ENCODE assay signal across 10 cellular contexts in the genomic region with DNA sequence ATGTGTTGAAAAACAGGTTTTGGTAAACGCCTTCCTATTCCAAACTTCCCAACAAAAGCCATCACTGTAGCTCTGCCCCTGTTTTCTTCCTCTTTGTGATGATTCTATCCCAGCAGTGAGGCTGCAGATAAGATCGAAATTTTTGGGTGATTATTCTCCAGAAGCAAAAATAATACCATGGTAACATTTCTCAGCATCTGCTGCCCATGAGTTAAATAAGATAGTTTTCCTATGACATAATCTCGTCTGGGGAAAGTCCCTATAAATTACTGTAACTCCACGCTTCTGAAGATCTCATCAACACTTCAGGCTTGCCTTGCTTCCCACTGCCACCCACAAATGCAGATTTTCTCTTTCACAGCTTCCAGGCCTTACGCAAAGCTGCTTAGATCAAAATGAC. TPM values are rescaled to one million over a fixed set of nuclear protein-coding genes. Genes with fewer than 3 reads are reported as not detected.
DNase-seq lines count a peak whose midpoint lies in the region; ATAC-seq, FAIRE-seq and TF ChIP-seq lines count a peak whose summit lies in the region.
"Had no signal": no experiment of that assay in that cellular context is flagged by ENCODE, and none has a peak within 500 bp of the region (broad histone marks: within the 10 kb centered on the region; RNA-seq: fewer than 3 reads in every experiment).

No MANE protein-coding gene starts in this region.

- no peak overlapping the region for H2AK5ac ChIP-seq in H1 (ENCODE audit: low read depth, low read length)

- TF ChIP-seq RAD21 in H1 (IDR thresholded peaks at IDR 0.05 in 1 of 2, conservative IDR thresholded peaks at IDR 0.05 in 1 of 2; ENCODE audit: low read depth in 2 of 2, low read length in 2 of 2) (no peak), HepG2 (CRISPR knock-in tag; IDR thresholded peaks at IDR 0.05) (no peak)

- no peak overlapping the region for H3K4me2 ChIP-seq in H1 (ENCODE audit: insufficient read depth in 1 of 2, low read depth in 2 of 2, low read length in 2 of 2)
- no peak overlapping the region for H3K4me2 ChIP-seq in HepG2 (ENCODE audit: low read depth, low read length)
- H3K4me2 ChIP-seq in Karpas-422 (ENCODE audit: low read depth, low read length, poor library complexity, severe bottlenecking), result no peak overlapping the region

- H3K4me1 ChIP-seq in H1 (replicated peaks in 1 of 4; ENCODE audit: control insufficient read depth in 3 of 4, insufficient read depth in 4 of 4, low read length in 3 of 4) (peaks cover 0 to 8% (median 7%) of the 10 kb centered on the region in 4 experiments; a peak in 5 of 7 replicates), HepG2 (ENCODE audit: insufficient read depth, low read length) (no peaks in the 10 kb centered on the region), Karpas-422 (ENCODE audit: low read length) (no peaks in the 10 kb centered on the region)

- in situ Hi-C loops in HepG2 (cut with HindIII; ENCODE audit: extremely low pct_ligation_motif_present, low pct_unique_long_range_greater_than_20kb), result no loop called here

- no peak for ATAC-seq in HepG2
- ATAC-seq in HG02763 (IDR thresholded peaks at IDR 0.05; ENCODE audit: unreplicated experiment), result no peak

- BruUV-seq in HepG2 (replicated peaks; lab: Mats Ljungman, UMichigan), result no TSS peak

- no peak overlapping the region for H3K23ac ChIP-seq in H1 (ENCODE audit: insufficient read length)

- H3K79me1 ChIP-seq in H1 (ENCODE audit: low read depth, low read length), result no peaks in the 10 kb centered on the region

- WGBS in H1 (ENCODE audit: extremely low coverage in 1 of 2, insufficient coverage in 1 of 2, insufficient read length in 1 of 2, insufficient replicate concordance in 2 of 2, low coverage in 1 of 2, low lambda C conversion rate in 2 of 2, missing lambda C conversion rate in 1 of 2), 2 experiments, result 75% methylated on average over 5 of the region's 5 CpGs; no CpG with 5 or more reads in 1 of the 2 experiments
- 21% methylated on average over 5 of the region's 5 CpGs for WGBS in HepG2 (ENCODE audit: low lambda C conversion rate)

- H2BK120ac ChIP-seq in H1 (replicated peaks; ENCODE audit: low read depth, low read length), result no peak overlapping the region

- H3K9me3 ChIP-seq in H1 (ENCODE audit: insufficient read depth in 2 of 2, low read depth in 1 of 2, low read length in 1 of 2), result no peaks in the 10 kb centered on the region
- H3K9me3 ChIP-seq in HepG2 (ENCODE audit: low read length), result no peaks in the 10 kb centered on the region
- no peaks in the 10 kb centered on the region for H3K9me3 ChIP-seq in Karpas-422 (ENCODE audit: low read length)

- no peak overlapping the region for H2BK12ac ChIP-seq in H1 (ENCODE audit: low read depth, low read length)

- H3K27me3 ChIP-seq in H1 (replicated peaks in 1 of 4; ENCODE audit: control insufficient read depth in 3 of 4, extremely low read depth in 1 of 4, insufficient read depth in 3 of 4, low read length in 3 of 4) (no peaks in the 10 kb centered on the region), HepG2 (ENCODE audit: control insufficient read depth in 1 of 2, insufficient read depth in 2 of 2, low read length in 2 of 2) (no peaks in the 10 kb centered on the region), Karpas-422 (ENCODE audit: low read length) (no peaks in the 10 kb centered on the region)

- intact Hi-C loops in HepG2 (cut with micrococcal nuclease; ENCODE audit: unreplicated experiment), result no loop called here

- peaks cover 16% of the 10 kb centered on the region for H3K4me1 Mint-ChIP-seq in osteocyte (ENCODE audit: unreplicated experiment)
- H3K4me1 Mint-ChIP-seq in activated naive CD8-positive, alpha-beta T cell treated with anti-CD3 and anti-CD28 coated beads for 36 hours, result no peaks in the 10 kb centered on the region

- CTCF ChIA-PET in H1 (lab: Charles Lee; ENCODE audit: partially characterized antibody) (interaction anchor here (1.2 kb wide), 1 partner anchor 11 kb away, joined by 3 read pairs; no protein-coding TSS in a partner anchor), HepG2 (lab: Yijun Ruan, JAX; ENCODE audit: low intra/inter-chr PET ratio, low total read pairs) (no interaction called here)

- no peak for TF ChIP-seq CTCF in H1 (IDR thresholded peaks at IDR 0.05; ENCODE audit: control extremely low read depth in 1 of 3, insufficient read depth in 1 of 3, low read depth in 1 of 3, low read length in 3 of 3)
- no peak for TF ChIP-seq CTCF in osteocyte (IDR thresholded peaks at IDR 0.05)
- TF ChIP-seq CTCF in HepG2 (CRISPR knock-in tag; IDR thresholded peaks at IDR 0.05), result no peak

- no peak overlapping the region for H3K14ac ChIP-seq in H1 (ENCODE audit: insufficient read length)

- no peak for FAIRE-seq in H1 (lab: Jason Lieb, UNC)
- FAIRE-seq in HepG2 (lab: Jason Lieb, UNC), result no peak

- TF ChIP-seq POLR2A in H1 (IDR thresholded peaks at IDR 0.05; ENCODE audit: control extremely low read depth in 1 of 2, low read depth in 2 of 2, low read length in 2 of 2) (no peak), HepG2 (IDR thresholded peaks at IDR 0.05; ENCODE audit: insufficient read depth in 1 of 2, low read depth in 2 of 2, low read length in 2 of 2) (no peak)

- no peak overlapping the region for H3K56ac ChIP-seq in H1 (replicated peaks; ENCODE audit: insufficient read length, low read depth, low read length)

- no peak overlapping the region for H3K4me3 Mint-ChIP-seq in osteocyte (ENCODE audit: unreplicated experiment)
- no peak overlapping the region for H3K4me3 Mint-ChIP-seq in activated naive CD8-positive, alpha-beta T cell treated with anti-CD3 and anti-CD28 coated beads for 36 hours
- H3K4me3 Mint-ChIP-seq: T-helper 1 cell treated with Interleukin-12 subunit alpha and Interleukin-12 subunit beta and Interleukin-4 antibody, amounts not matched to agents 30 μg/mL and 1 μg/mL, for 36 hours had no signal

- H3K36me3 Mint-ChIP-seq in osteocyte (ENCODE audit: unreplicated experiment), result no peaks in the 10 kb centered on the region
- H3K36me3 Mint-ChIP-seq in activated naive CD8-positive, alpha-beta T cell treated with anti-CD3 and anti-CD28 coated beads for 36 hours, result no peaks in the 10 kb centered on the region

- H3K18ac ChIP-seq in H1 (ENCODE audit: extremely low read depth, low read length), result no peak overlapping the region

- no peak overlapping the region for H2BK5ac ChIP-seq in H1 (ENCODE audit: low read depth, low read length)

- peak overlapping the region; percentile 82 for H4K91ac ChIP-seq in H1 (replicated peaks; ENCODE audit: insufficient read length, low read length)

- H3K9ac ChIP-seq in H1 (replicated peaks in 1 of 4; ENCODE audit: extremely low read depth in 1 of 4, low read depth in 3 of 4, low read length in 3 of 4), result no peak overlapping the region
- H3K9ac ChIP-seq in HepG2 (ENCODE audit: insufficient read depth, low read depth, low read length), result no peak overlapping the region
- H3K9ac ChIP-seq in Karpas-422 (ENCODE audit: low read length), result no peak overlapping the region

- peak overlapping the region; percentile 64 for H3K27ac Mint-ChIP-seq in osteocyte (ENCODE audit: unreplicated experiment)
- H3K27ac Mint-ChIP-seq in activated naive CD8-positive, alpha-beta T cell treated with anti-CD3 and anti-CD28 coated beads for 36 hours, result no peak overlapping the region
- H3K27ac Mint-ChIP-seq: T-helper 1 cell treated with Interleukin-12 subunit alpha and Interleukin-12 subunit beta and Interleukin-4 antibody, amounts not matched to agents 30 μg/mL and 1 μg/mL, for 36 hours had no signal

- POLR2A ChIA-PET in H1 (lab: Charles Lee; ENCODE audit: partially characterized antibody) (no interaction called here), HepG2 (lab: Yijun Ruan, JAX) (no interaction called here)

- H3K79me2 ChIP-seq in H1 (ENCODE audit: control insufficient read depth in 1 of 2, insufficient read depth in 2 of 2, low read length in 2 of 2), result no peaks in the 10 kb centered on the region
- H3K79me2 ChIP-seq in HepG2 (ENCODE audit: insufficient read depth, low read length), result no peaks in the 10 kb centered on the region
- H3K79me2 ChIP-seq in Karpas-422 (ENCODE audit: low read length), result no peaks in the 10 kb centered on the region

- H3K9me3 Mint-ChIP-seq in osteocyte (ENCODE audit: unreplicated experiment), result no peaks in the 10 kb centered on the region
- H3K9me3 Mint-ChIP-seq in activated naive CD8-positive, alpha-beta T cell treated with anti-CD3 and anti-CD28 coated beads for 36 hours, result no peaks in the 10 kb centered on the region
- H3K9me3 Mint-ChIP-seq: T-helper 1 cell treated with Interleukin-12 subunit alpha and Interleukin-12 subunit beta and Interleukin-4 antibody, amounts not matched to agents 30 μg/mL and 1 μg/mL, for 36 hours had no signal

- H2AFZ ChIP-seq in H1 (ENCODE audit: low read length) (peak overlapping the region; percentile 26; the same call in 1 of the 2 replicates), HepG2 (ENCODE audit: low read length) (no peak overlapping the region), Karpas-422 (ENCODE audit: low read length) (no peak overlapping the region)

- no peaks in the 10 kb centered on the region for H3K23me2 ChIP-seq in H1 (ENCODE audit: low read depth, low read length)

- H4K5ac ChIP-seq in H1 (ENCODE audit: insufficient read length, low read depth, low read length), result no peak overlapping the region

- H3K27ac ChIP-seq in H1 (ENCODE audit: low read depth, low read length) (no peak overlapping the region), HepG2 (ENCODE audit: extremely low read length, insufficient read depth, low read length) (no peak overlapping the region), Karpas-422 (ENCODE audit: low read length) (no peak overlapping the region)

- H3K27me3 Mint-ChIP-seq in osteocyte (ENCODE audit: unreplicated experiment), result no peaks in the 10 kb centered on the region
- no peaks in the 10 kb centered on the region for H3K27me3 Mint-ChIP-seq in activated naive CD8-positive, alpha-beta T cell treated with anti-CD3 and anti-CD28 coated beads for 36 hours

- no peaks in the 10 kb centered on the region for H4K20me1 ChIP-seq in H1 (replicated peaks in 1 of 2; ENCODE audit: control insufficient read depth in 1 of 2, insufficient read depth in 2 of 2, low read length in 2 of 2)
- H4K20me1 ChIP-seq in HepG2 (ENCODE audit: insufficient read depth, low read length), result no peaks in the 10 kb centered on the region
- no peaks in the 10 kb centered on the region for H4K20me1 ChIP-seq in Karpas-422 (ENCODE audit: insufficient read depth, low read depth, low read length)

- no peak overlapping the region for H2BK20ac ChIP-seq in H1 (ENCODE audit: low read length)

- no peak overlapping the region for H3K4me3 ChIP-seq in H1 (ENCODE audit: extremely low read depth in 1 of 4, insufficient read depth in 2 of 4, low read depth in 3 of 4, low read length in 4 of 4)
- H3K4me3 ChIP-seq in HepG2 (replicated peaks in 1 of 3; ENCODE audit: insufficient read depth in 1 of 3, low read depth in 2 of 3, low read length in 3 of 3), result no peak overlapping the region
- no peak overlapping the region for H3K4me3 ChIP-seq in Karpas-422 (ENCODE audit: low read length)

- no peak overlapping the region for H4K8ac ChIP-seq in H1 (ENCODE audit: extremely low read depth, insufficient read depth, low read length)

- H3K4ac ChIP-seq in H1 (replicated peaks; ENCODE audit: insufficient read length, low read depth, low read length), result no peak overlapping the region

- no peaks in the 10 kb centered on the region for H3K9me2 ChIP-seq in Karpas-422 (replicated peaks; ENCODE audit: insufficient read depth, low read length)

- H2BK15ac ChIP-seq in H1 (ENCODE audit: low read length), result no peak overlapping the region

- TF ChIP-seq EP300 in H1 (IDR thresholded peaks at IDR 0.05; ENCODE audit: borderline replicate concordance in 1 of 2, low read depth in 2 of 2, low read length in 2 of 2) (no peak), HepG2 (IDR thresholded peaks at IDR 0.05; ENCODE audit: low read depth in 2 of 2, low read length in 2 of 2) (no peak), HepG2 (CRISPR knock-in tag; IDR thresholded peaks at IDR 0.05; ENCODE audit: borderline replicate concordance) (no peak)

- H3K36me3 ChIP-seq in H1 (ENCODE audit: control insufficient read depth in 2 of 4, insufficient read depth in 4 of 4, low read length in 3 of 4) (no peaks in the 10 kb centered on the region), HepG2 (replicated peaks in 1 of 2; ENCODE audit: control insufficient read depth in 1 of 2, insufficient read depth in 2 of 2, low read length in 2 of 2) (no peaks in the 10 kb centered on the region), Karpas-422 (ENCODE audit: insufficient read depth, low read length) (no peaks in the 10 kb centered on the region)

- DNase-seq in EH (ENCODE audit: low read depth) (peak; percentile 95), NAMALWA (ENCODE audit: low spot score) (peak; percentile 4), H1 (ENCODE audit: low read depth in 1 of 2, low spot score in 2 of 2) (no peak), osteocyte (ENCODE audit: extremely low spot score, unreplicated experiment) (no peak), HepG2 (ENCODE audit: low spot score) (no peak), Karpas-422 (no peak)
- no peak for DNase-seq in activated naive CD8-positive, alpha-beta T cell treated with anti-CD3 and anti-CD28 coated beads for 36 hours
- DNase-seq: DND-41 had no signal

RNA-seq across cellular contexts. Expression of a gene that starts 24.5 kb away (rescaled TPM):
- total RNA-seq in H1 (2021; fragmentation: NEBNext Ultra II Directional; extraction: Animal tissue kit (Norgen Biotek cat#: 25700)), result 0.58 and 1.1 TPM in 2 replicates
- polyA plus RNA-seq in H1 (2011; rRNA removed) (0.14 and 0.36 TPM in 2 replicates), HepG2 (2011; rRNA removed) (0.05 and 0.07 TPM in 2 replicates)
- polyA plus RNA-seq in H1 (2011; cell fraction: cytosol; rRNA removed), result 0.31 TPM
- polyA plus RNA-seq in H1 (2011; cell fraction: nucleus; rRNA removed), result 0.44 TPM
- 0.62 to 0.74 TPM (median 0.69 TPM) in 4 replicates for polyA plus RNA-seq in H1 (2012, experiment 1 of 2)
- polyA plus RNA-seq in H1 (2012, experiment 2 of 2), result 0.18 TPM
- polyA plus RNA-seq in H1 (2013, experiment 1 of 2), result 1.7 TPM
- 1.7 TPM for polyA plus RNA-seq in H1 (2013, experiment 2 of 2)
- polyA minus RNA-seq in H1 (2011; rRNA and poly(A)+ RNA removed), result 0.98 and 2.0 TPM in 2 replicates
- 0.44 TPM for polyA minus RNA-seq in H1 (2011; cell fraction: cytosol; rRNA and poly(A)+ RNA removed)
- 1.00 TPM for polyA minus RNA-seq in H1 (2011; cell fraction: nucleus; rRNA and poly(A)+ RNA removed)
- total RNA-seq in osteocyte (0.05 and 0.10 TPM in 2 replicates), HepG2 (2016; rRNA removed; fragmentation: Illumina TruSeq; extraction: Trizol) (0.02 TPM in 1 of 2 replicates, not detected in the other)
- not detected in 2 replicates for total RNA-seq in HepG2 (2016; cell fraction: cytosol; rRNA removed; fragmentation: Illumina TruSeq; extraction: Trizol; ENCODE audit: low read depth)
- total RNA-seq in HepG2 (2016; cell fraction: insoluble cytoplasmic fraction; rRNA removed; fragmentation: Illumina TruSeq; extraction: Trizol), result under 0.01 TPM in 1 of 2 replicates, not detected in the other
- not detected in 2 replicates for total RNA-seq in HepG2 (2016; cell fraction: membrane; rRNA removed; fragmentation: Illumina TruSeq; extraction: Trizol)
- not detected in 2 replicates for total RNA-seq in HepG2 (2016; cell fraction: nucleus; rRNA removed; fragmentation: Illumina TruSeq; extraction: Trizol)
- 0.03 and 0.04 TPM in 2 replicates for polyA plus RNA-seq in HepG2 (2011; cell fraction: cytosol; rRNA removed)
- 0.05 and 0.12 TPM in 2 replicates for polyA plus RNA-seq in HepG2 (2011; cell fraction: nucleus; rRNA removed)
- 0.16 and 0.24 TPM in 2 replicates for polyA plus RNA-seq in HepG2 (2012)
- polyA plus RNA-seq in HepG2 (2016; cell fraction: cytosol; fragmentation: Illumina TruSeq; extraction: Trizol; ENCODE audit: low read depth), result not detected in 2 replicates
- 0.02 TPM in 1 of 2 replicates, not detected in the other for polyA plus RNA-seq in HepG2 (2016; cell fraction: insoluble cytoplasmic fraction; fragmentation: Illumina TruSeq; extraction: Trizol; ENCODE audit: low read depth)
- polyA plus RNA-seq in HepG2 (2016; cell fraction: membrane; fragmentation: Illumina TruSeq; extraction: Trizol; ENCODE audit: low read depth), result not detected in 2 replicates
- polyA plus RNA-seq in HepG2 (2016; cell fraction: nucleus; fragmentation: Illumina TruSeq; extraction: Trizol; ENCODE audit: insufficient read depth, low read depth), result not detected in 2 replicates
- 0.24 and 2.9 TPM in 2 replicates for polyA minus RNA-seq in HepG2 (2011; rRNA and poly(A)+ RNA removed; ENCODE audit: low replicate concordance)
- 0.10 TPM in 1 of 2 replicates, not detected in the other for polyA minus RNA-seq in HepG2 (2011; cell fraction: cytosol; rRNA and poly(A)+ RNA removed)
- 0.39 and 0.75 TPM in 2 replicates for polyA minus RNA-seq in HepG2 (2011; cell fraction: nucleus; rRNA and poly(A)+ RNA removed)
- 0.07 TPM in 1 of 2 replicates, not detected in the other for total RNA-seq in Karpas-422 (2014; rRNA removed; shearing (Covaris generic); ENCODE audit: low replicate concordance)
- not detected for total RNA-seq in activated naive CD8-positive, alpha-beta T cell treated with anti-CD3 and anti-CD28 coated beads for 36 hours

Comparison
In these comparisons a context has a peak if more than half of its experiments do, and no peak if none do; other contexts are left out.
1. DNase-seq: peak in EH (single experiment) and NAMALWA (single experiment); none in H1 (0 of 2), osteocyte (single experiment), HepG2 (single experiment), Karpas-422 (single experiment) and activated naive CD8-positive, alpha-beta T cell treated with anti-CD3 and anti-CD28 coated beads for 36 hours (single experiment).